11 cellular contexts compared by ENCODE assay signal in the genomic region with DNA sequence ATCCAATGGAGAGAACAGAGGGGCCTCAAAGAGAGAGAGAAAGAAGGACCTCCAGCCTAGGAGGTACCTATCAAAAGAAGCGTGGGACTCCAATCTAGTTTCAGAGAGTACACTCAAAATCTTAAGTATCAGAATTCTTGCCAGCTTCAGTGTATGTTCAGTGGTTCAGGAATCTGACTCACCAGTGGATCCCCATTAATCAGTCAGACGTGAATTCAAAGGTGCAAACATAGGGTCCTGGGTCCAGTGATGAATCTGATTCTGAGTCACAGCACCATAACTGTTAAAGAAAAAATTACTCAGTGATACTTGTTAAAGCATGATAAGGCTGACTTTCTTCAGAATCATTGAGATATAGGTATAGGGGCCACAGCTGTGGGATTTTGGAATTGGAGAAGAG. TPM values are rescaled to one million over a fixed set of nuclear protein-coding genes. Genes with fewer than 3 reads are reported as not detected.
DNase-seq lines count a peak whose midpoint lies in the region; ATAC-seq and TF ChIP-seq lines count a peak whose summit lies in the region.
"Had no signal": no experiment of that assay in that cellular context is flagged by ENCODE, and none has a peak within 500 bp of the region (broad histone marks: within the 10 kb centered on the region; RNA-seq: fewer than 3 reads in every experiment).

No MANE protein-coding gene starts in this region.

- H3K36me3 Mint-ChIP-seq in GM23338 (ENCODE audit: low read depth): peaks cover 5% of the 10 kb centered on the region; the same call in 2 of the 3 replicates
- peaks cover 22% of the 10 kb centered on the region for H3K36me3 Mint-ChIP-seq in activated naive CD8-positive, alpha-beta T cell treated with anti-CD3 and anti-CD28 coated beads for 36 hours

- no peaks in the 10 kb centered on the region for H3K27me3 ChIP-seq in GM23338 (ENCODE audit: insufficient read depth)
- no peaks in the 10 kb centered on the region for H3K27me3 ChIP-seq in left lung
- no peaks in the 10 kb centered on the region for H3K27me3 ChIP-seq in HAP-1 (ENCODE audit: low read depth)
- H3K27me3 ChIP-seq: spleen had no signal

- H3K4me1 Mint-ChIP-seq in GM23338: peaks cover 11% of the 10 kb centered on the region; the same call in 2 of the 3 replicates
- peaks cover 23% of the 10 kb centered on the region for H3K4me1 Mint-ChIP-seq in activated naive CD8-positive, alpha-beta T cell treated with anti-CD3 and anti-CD28 coated beads for 36 hours

- no peaks in the 10 kb centered on the region for H3K9me3 Mint-ChIP-seq in GM23338
- H3K9me3 Mint-ChIP-seq in activated naive CD8-positive, alpha-beta T cell treated with anti-CD3 and anti-CD28 coated beads for 36 hours: no peaks in the 10 kb centered on the region

- H2AFZ ChIP-seq in GM23338: no peak overlapping the region

- ATAC-seq in GM23338 (no peak), left lung (peak; percentile 54), GM21576 (IDR thresholded peaks at IDR 0.05; ENCODE audit: unreplicated experiment) (no peak), HG03159 (IDR thresholded peaks at IDR 0.05; ENCODE audit: unreplicated experiment) (no peak)

- TF ChIP-seq CTCF in GM23338 (conservative IDR thresholded peaks at IDR 0.05; ENCODE audit: low read depth in 2 of 2): no peak
- TF ChIP-seq CTCF in left lung (IDR thresholded peaks at IDR 0.05): no peak
- TF ChIP-seq CTCF in GM13976 (IDR thresholded peaks at IDR 0.05; ENCODE audit: borderline replicate concordance, control extremely low read depth, extremely low read depth, insufficient read depth, missing control alignments): no peak

- no peak overlapping the region for H3K4me2 ChIP-seq in GM23338

- no peaks in the 10 kb centered on the region for H3K9me2 ChIP-seq in GM23338 (ENCODE audit: insufficient read depth)

- H3K79me2 ChIP-seq in GM23338 (replicated peaks; ENCODE audit: insufficient read depth): peaks cover 41% of the 10 kb centered on the region

- intact Hi-C loops in left lung (cut with DNase I): no loop called here

- H3F3A ChIP-seq in GM23338 (replicated peaks; ENCODE audit: low read depth): no peaks in the 10 kb centered on the region

- peak; percentile 6 for DNase-seq in AG20443 (ENCODE audit: low spot score)
- no peak for DNase-seq in GM23338 (ENCODE audit: low spot score)
- peak; percentile 17 for DNase-seq in activated naive CD8-positive, alpha-beta T cell treated with anti-CD3 and anti-CD28 coated beads for 36 hours
- no peak for DNase-seq in left lung
- DNase-seq in HAP-1 (ENCODE audit: low spot score in 2 of 2): no peak
- DNase-seq in GM13976 (ENCODE audit: low spot score): no peak
- DNase-seq: NCI-H2107, spleen, trophoblast cell had no signal

- no peak overlapping the region for H3K27ac ChIP-seq in GM23338 (ENCODE audit: low read depth)
- H3K27ac ChIP-seq in left lung: no peak overlapping the region
- H3K27ac ChIP-seq: spleen had no signal

- H3K4me1 ChIP-seq in GM23338 (ENCODE audit: insufficient read depth) (no peaks in the 10 kb centered on the region), left lung (peaks cover 0 to 9% of the 10 kb centered on the region in 2 donors), HAP-1 (peaks cover 5% of the 10 kb centered on the region; the same call in 1 of the 2 replicates)

- no peaks in the 10 kb centered on the region for H3K9me3 ChIP-seq in left lung
- no peaks in the 10 kb centered on the region for H3K9me3 ChIP-seq in HAP-1
- H3K9me3 ChIP-seq: spleen had no signal

- peaks cover 17% of the 10 kb centered on the region; the same call in 1 of the 2 replicates for H4K20me1 ChIP-seq in GM23338 (replicated peaks; ENCODE audit: insufficient read depth)

- H3K27ac Mint-ChIP-seq in GM23338: peak overlapping the region; percentile 2
- H3K27ac Mint-ChIP-seq in activated naive CD8-positive, alpha-beta T cell treated with anti-CD3 and anti-CD28 coated beads for 36 hours: peak overlapping the region; percentile 36

- in situ Hi-C loops in HAP-1 (cut with MboI; ENCODE audit: low sequenced_read_pairs) (no loop called here), GM13976 (cut with MboI; ENCODE audit: low sequenced_read_pairs, unreplicated experiment) (no loop called here)

- H3K4me3 ChIP-seq in GM23338 (no peak overlapping the region), left lung (no peak overlapping the region), HAP-1 (no peak overlapping the region)
- H3K4me3 ChIP-seq: spleen had no signal

- H3K27me3 Mint-ChIP-seq in GM23338 (ENCODE audit: insufficient read depth, low read depth, poor library complexity): no peaks in the 10 kb centered on the region
- H3K27me3 Mint-ChIP-seq in activated naive CD8-positive, alpha-beta T cell treated with anti-CD3 and anti-CD28 coated beads for 36 hours: no peaks in the 10 kb centered on the region

- peaks cover 4% of the 10 kb centered on the region; the same call in 1 of the 2 replicates for H3K36me3 ChIP-seq in GM23338 (ENCODE audit: insufficient read depth)
- H3K36me3 ChIP-seq in left lung: peaks cover 0 to 21% of the 10 kb centered on the region in 2 donors
- peaks cover 13% of the 10 kb centered on the region for H3K36me3 ChIP-seq in HAP-1 (replicated peaks)

- H3K4me3 Mint-ChIP-seq in GM23338: no peak overlapping the region
- H3K4me3 Mint-ChIP-seq in activated naive CD8-positive, alpha-beta T cell treated with anti-CD3 and anti-CD28 coated beads for 36 hours: no peak overlapping the region

TF ChIP-seq in GM23338, 12 proteins besides CTCF, POLR2A, EP300 and RAD21:
- no peak for TF ChIP-seq NANOG (IDR thresholded peaks at IDR 0.05; ENCODE audit: borderline replicate concordance)
- TF ChIP-seq EZH2 (IDR thresholded peaks at IDR 0.05; ENCODE audit: low read depth, unreplicated experiment): no peak
- no peak for TF ChIP-seq STAT1 (IDR thresholded peaks at IDR 0.05; ENCODE audit: unreplicated experiment)
- TF ChIP-seq ZNF331 (CRISPR knock-in tag; IDR thresholded peaks at IDR 0.05; ENCODE audit: low read depth): no peak
- TF ChIP-seq, protein P1, sequence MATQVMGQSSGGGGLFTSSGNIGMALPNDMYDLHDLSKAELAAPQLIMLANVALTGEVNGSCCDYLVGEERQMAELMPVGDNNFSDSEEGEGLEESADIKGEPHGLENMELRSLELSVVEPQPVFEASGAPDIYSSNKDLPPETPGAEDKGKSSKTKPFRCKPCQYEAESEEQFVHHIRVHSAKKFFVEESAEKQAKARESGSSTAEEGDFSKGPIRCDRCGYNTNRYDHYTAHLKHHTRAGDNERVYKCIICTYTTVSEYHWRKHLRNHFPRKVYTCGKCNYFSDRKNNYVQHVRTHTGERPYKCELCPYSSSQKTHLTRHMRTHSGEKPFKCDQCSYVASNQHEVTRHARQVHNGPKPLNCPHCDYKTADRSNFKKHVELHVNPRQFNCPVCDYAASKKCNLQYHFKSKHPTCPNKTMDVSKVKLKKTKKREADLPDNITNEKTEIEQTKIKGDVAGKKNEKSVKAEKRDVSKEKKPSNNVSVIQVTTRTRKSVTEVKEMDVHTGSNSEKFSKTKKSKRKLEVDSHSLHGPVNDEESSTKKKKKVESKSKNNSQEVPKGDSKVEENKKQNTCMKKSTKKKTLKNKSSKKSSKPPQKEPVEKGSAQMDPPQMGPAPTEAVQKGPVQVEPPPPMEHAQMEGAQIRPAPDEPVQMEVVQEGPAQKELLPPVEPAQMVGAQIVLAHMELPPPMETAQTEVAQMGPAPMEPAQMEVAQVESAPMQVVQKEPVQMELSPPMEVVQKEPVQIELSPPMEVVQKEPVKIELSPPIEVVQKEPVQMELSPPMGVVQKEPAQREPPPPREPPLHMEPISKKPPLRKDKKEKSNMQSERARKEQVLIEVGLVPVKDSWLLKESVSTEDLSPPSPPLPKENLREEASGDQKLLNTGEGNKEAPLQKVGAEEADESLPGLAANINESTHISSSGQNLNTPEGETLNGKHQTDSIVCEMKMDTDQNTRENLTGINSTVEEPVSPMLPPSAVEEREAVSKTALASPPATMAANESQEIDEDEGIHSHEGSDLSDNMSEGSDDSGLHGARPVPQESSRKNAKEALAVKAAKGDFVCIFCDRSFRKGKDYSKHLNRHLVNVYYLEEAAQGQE (IDR thresholded peaks at IDR 0.05; ENCODE audit: unreplicated experiment): no peak
- no peak for TF ChIP-seq EZH2phosphoT487 (IDR thresholded peaks at IDR 0.05; ENCODE audit: unreplicated experiment)
- TF ChIP-seq JUNB (IDR thresholded peaks at IDR 0.05; ENCODE audit: unreplicated experiment): no peak
- no peak for TF ChIP-seq POLR2AphosphoS5 (IDR thresholded peaks at IDR 0.05; ENCODE audit: low read depth)
- TF ChIP-seq ETS1 (IDR thresholded peaks at IDR 0.05): no peak

RNA-seq across cellular contexts. Expression of gene ETNK1, which starts 33.2 kb away (rescaled TPM):
- total RNA-seq in GM23338 (2014; rRNA removed; shearing (Covaris generic)): 87.6 and 101 TPM in 2 replicates
- polyA plus RNA-seq in GM23338 (2016; fragmentation: Nextera tagmentation; extraction: Ambion mirVana): 33.1 and 41.9 TPM in 2 replicates
- 10 to 100 TPM; 51.7 to 52.7 TPM for total RNA-seq in activated naive CD8-positive, alpha-beta T cell treated with anti-CD3 and anti-CD28 coated beads for 36 hours
- 10 to 100 TPM; 66.0 to 71.6 TPM for total RNA-seq in left lung

Comparison
In these comparisons a context has a peak if more than half of its experiments do, and no peak if none do; other contexts are left out.
1. DNase-seq: peak in AG20443 (single experiment) and activated naive CD8-positive, alpha-beta T cell treated with anti-CD3 and anti-CD28 coated beads for 36 hours (single experiment); none in GM23338 (single experiment), left lung (0 of 2), HAP-1 (0 of 2) and GM13976 (single experiment).